ENCODE assay signal across 17 cellular contexts in genomic region chr13:111590796-111591195, GRCh38.
"Had no signal": no experiment of that assay in that cellular context is flagged by ENCODE, and none has a peak within 500 bp of the region (broad histone marks: within the 10 kb centered on the region; RNA-seq: fewer than 3 reads in every experiment).

No MANE protein-coding gene starts in this region.

- H3K4me1 Mint-ChIP-seq: activated CD4-positive, alpha-beta memory T cell treated with anti-CD3 and anti-CD28 coated beads, Interleukin-2, amount 10 ng/mL, durations not matched to agents 7 days and 5 days; activated naive CD4-positive, alpha-beta T cell treated with anti-CD3 and anti-CD28 coated beads, Interleukin-2, amount 10 ng/mL, durations not matched to agents 7 days and 5 days; activated naive CD8-positive, alpha-beta T cell treated with anti-CD3 and anti-CD28 coated beads, Interleukin-2, amount 10 ng/mL, durations not matched to agents 7 days and 5 days; IgD-negative memory B cell; T-cell had no signal

- DNase-seq: activated CD4-positive, alpha-beta memory T cell treated with anti-CD3 and anti-CD28 coated beads, Interleukin-2, amount 10 ng/mL, durations not matched to agents 7 days and 5 days; activated CD4-positive, alpha-beta T cell treated with anti-CD3 and anti-CD28 coated beads, Interleukin-2, amount 50 U/mL, for 1 hour; activated CD4-positive, CD25-positive, alpha-beta regulatory T cell; activated gamma-delta T cell; activated naive CD4-positive, alpha-beta T cell treated with anti-CD3 and anti-CD28 coated beads, Interleukin-2, amount 10 ng/mL, durations not matched to agents 7 days and 5 days; activated naive CD8-positive, alpha-beta T cell treated with anti-CD3 and anti-CD28 coated beads, Interleukin-2, amount 10 ng/mL, durations not matched to agents 7 days and 5 days; activated T-cell treated with anti-CD3 and anti-CD28 coated beads for 4 hours; activated T-cell treated with anti-CD3 and anti-CD28 coated beads, Interleukin-2, amount 50 U/mL, for 48 hours; caudate nucleus; NCI-H1092; NCI-H1417; NCI-H1930; NCI-H510A treated with DMSO at 0.1 percent for 48 hours; NCI-H82; T-cell had no signal

- H3K27ac Mint-ChIP-seq: activated CD4-positive, alpha-beta memory T cell treated with anti-CD3 and anti-CD28 coated beads, Interleukin-2, amount 10 ng/mL, durations not matched to agents 7 days and 5 days; activated naive CD4-positive, alpha-beta T cell treated with anti-CD3 and anti-CD28 coated beads, Interleukin-2, amount 10 ng/mL, durations not matched to agents 7 days and 5 days; activated T-helper 17 cell treated with anti-CD3 and anti-CD28 coated beads, Interleukin-2, amount 50 U/mL, for 72 hours; IgD-negative memory B cell; T-cell had no signal

- H3K36me3 Mint-ChIP-seq: activated naive CD4-positive, alpha-beta T cell treated with anti-CD3 and anti-CD28 coated beads, Interleukin-2, amount 10 ng/mL, durations not matched to agents 7 days and 5 days; activated naive CD8-positive, alpha-beta T cell treated with anti-CD3 and anti-CD28 coated beads, Interleukin-2, amount 10 ng/mL, durations not matched to agents 7 days and 5 days; IgD-negative memory B cell; T-cell had no signal

- H3K27me3 Mint-ChIP-seq: activated CD4-positive, alpha-beta memory T cell treated with anti-CD3 and anti-CD28 coated beads, Interleukin-2, amount 10 ng/mL, durations not matched to agents 7 days and 5 days; activated naive CD4-positive, alpha-beta T cell treated with anti-CD3 and anti-CD28 coated beads, Interleukin-2, amount 10 ng/mL, durations not matched to agents 7 days and 5 days; activated naive CD8-positive, alpha-beta T cell treated with anti-CD3 and anti-CD28 coated beads, Interleukin-2, amount 10 ng/mL, durations not matched to agents 7 days and 5 days; IgD-negative memory B cell had no signal

- H3K4me3 Mint-ChIP-seq: activated CD4-positive, alpha-beta memory T cell treated with anti-CD3 and anti-CD28 coated beads, Interleukin-2, amount 10 ng/mL, durations not matched to agents 7 days and 5 days; activated naive CD4-positive, alpha-beta T cell treated with anti-CD3 and anti-CD28 coated beads, Interleukin-2, amount 10 ng/mL, durations not matched to agents 7 days and 5 days; activated naive CD8-positive, alpha-beta T cell treated with anti-CD3 and anti-CD28 coated beads, Interleukin-2, amount 10 ng/mL, durations not matched to agents 7 days and 5 days; activated T-helper 17 cell treated with anti-CD3 and anti-CD28 coated beads, Interleukin-2, amount 50 U/mL, for 72 hours; IgD-negative memory B cell; T-cell had no signal
